In genomic region chr15:32893412-32893811, GRCh38 we compare ENCODE assay signal across 24 cellular contexts.
"Had no signal": no experiment of that assay in that cellular context is flagged by ENCODE, and none has a peak within 500 bp of the region (broad histone marks: within the 10 kb centered on the region; RNA-seq: fewer than 3 reads in every experiment).

No MANE protein-coding gene starts in this region.

- H3K27me3 ChIP-seq: dorsolateral prefrontal cortex, foreskin keratinocyte, gastroesophageal sphincter, heart right ventricle, neutrophil, right atrium auricular region, suprapubic skin, transverse colon, upper lobe of right lung, uterus had no signal

- H3K9ac ChIP-seq: parathyroid adenoma had no signal

- H3K27ac ChIP-seq: dorsolateral prefrontal cortex, foreskin keratinocyte, gastroesophageal sphincter, heart right ventricle, neutrophil, parathyroid adenoma, right atrium auricular region, suprapubic skin, transverse colon, upper lobe of right lung, uterus had no signal

- H2AFZ ChIP-seq: parathyroid adenoma had no signal

- H3K36me3 ChIP-seq: gastroesophageal sphincter, neutrophil, right atrium auricular region, suprapubic skin, uterus had no signal

- DNase-seq: dorsolateral prefrontal cortex; effector CD4-positive, alpha-beta T cell; foreskin keratinocyte; glutamatergic neuron; heart right ventricle; hippocampal formation; natural killer cell; stimulated activated CD4-positive, alpha-beta T cell treated with anti-CD3 and anti-CD28 coated beads, Interleukin-12 subunit alpha, Interleukin-12 subunit beta, amount 100 ng/mL, for 4 hours; stimulated activated CD4-positive, alpha-beta T cell treated with anti-CD3 and anti-CD28 coated beads, Interleukin-1b, Interleukin-23, amount 100 ng/mL, for 48 hours; stimulated activated CD4-positive, alpha-beta T cell treated with anti-CD3 and anti-CD28 coated beads, Interleukin-4, amount 100 ng/mL, for 1 hour; stimulated activated CD8-positive, alpha-beta memory T cell treated with anti-CD3 and anti-CD28 coated beads, Interleukin-4, amount 100 ng/mL, for 48 hours; stimulated activated naive CD4-positive, alpha-beta T cell; stimulated activated naive CD8-positive, alpha-beta T cell treated with anti-CD3 and anti-CD28 coated beads, Interleukin-15, amount 100 ng/mL, for 72 hours; transverse colon; upper lobe of right lung; uterus had no signal

- H3K4me1 ChIP-seq: foreskin keratinocyte, heart right ventricle, parathyroid adenoma, right atrium auricular region, suprapubic skin, transverse colon, upper lobe of right lung, uterus had no signal

- ATAC-seq: foreskin keratinocyte; gastroesophageal sphincter; heart right ventricle; natural killer cell; sciatic nerve; stimulated activated naive CD8-positive, alpha-beta T cell treated with anti-CD3 and anti-CD28 coated beads, Interleukin-15, amount 100 ng/mL, for 72 hours; upper lobe of right lung had no signal

- H3K4me3 ChIP-seq: dorsolateral prefrontal cortex, gastroesophageal sphincter, heart right ventricle, lung, right atrium auricular region, smooth muscle cell, suprapubic skin, transverse colon, upper lobe of right lung, uterus had no signal

- H3K9me3 ChIP-seq: neutrophil, right atrium auricular region, suprapubic skin, upper lobe of right lung, uterus had no signal

- H3K4me2 ChIP-seq: smooth muscle cell had no signal
